In genomic region chr3:164620423-164620822, GRCh38 we compare ENCODE assay signal across 14 cellular contexts.
A peak's percentile ranks its signal among the peaks of the same experiment; 100 is the strongest.
DNase-seq lines count a peak whose midpoint lies in the region; ATAC-seq, FAIRE-seq and TF ChIP-seq lines count a peak whose summit lies in the region.
"Had no signal": no experiment of that assay in that cellular context is flagged by ENCODE, and none has a peak within 500 bp of the region (broad histone marks: within the 10 kb centered on the region; RNA-seq: fewer than 3 reads in every experiment).

No MANE protein-coding gene starts in this region.

- no peak overlapping the region for H3K4me3 ChIP-seq in SU-DHL-6 (ENCODE audit: insufficient read depth, low read length, poor library complexity, severe bottlenecking)
- H3K4me3 ChIP-seq: GM23338 had no signal

- no peak for TF ChIP-seq CTCF in SU-DHL-6 (IDR thresholded peaks at IDR 0.05; ENCODE audit: insufficient read depth, low read length, poor library complexity, severe bottlenecking)

- no peaks in the 10 kb centered on the region for H3K27me3 ChIP-seq in SU-DHL-6 (ENCODE audit: low read length)

- H3K79me2 ChIP-seq in SU-DHL-6 (ENCODE audit: insufficient read depth, low read length): no peaks in the 10 kb centered on the region

- H3K36me3 ChIP-seq in SU-DHL-6 (ENCODE audit: low read length): no peaks in the 10 kb centered on the region

- H3K27ac ChIP-seq in SU-DHL-6 (ENCODE audit: low read depth, low read length): no peak overlapping the region
- H3K27ac ChIP-seq: KMS-11 had no signal

- H2AFZ ChIP-seq in SU-DHL-6 (ENCODE audit: low read depth, low read length, severe bottlenecking): peak overlapping the region; percentile 57

- H3K9me2 ChIP-seq in SU-DHL-6 (replicated peaks; ENCODE audit: insufficient read depth, low read length): no peaks in the 10 kb centered on the region

- FAIRE-seq in GM19239 (lab: Jason Lieb, UNC): no peak
- FAIRE-seq: A204.1, GM12891 had no signal

- no peaks in the 10 kb centered on the region for H4K20me1 ChIP-seq in SU-DHL-6 (ENCODE audit: low read depth, low read length)

- H3K9ac ChIP-seq in SU-DHL-6 (ENCODE audit: low read length): no peak overlapping the region
- H3K9ac ChIP-seq: KMS-11 had no signal

- DNase-seq in EH (ENCODE audit: low read depth) (peak; percentile 5), LHCN-M2 (ENCODE audit: low read depth) (peak; percentile 1), GM19239 (ENCODE audit: insufficient read length, low spot score) (no peak), NCI-H446 (lab: John Stamatoyannopoulos, UW) (no peak)
- DNase-seq: CD8-positive, alpha-beta memory T cell; DMS53; H9 had no signal

- H3F3A ChIP-seq in SU-DHL-6 (ENCODE audit: insufficient read depth): no peaks in the 10 kb centered on the region

- H3K9me3 ChIP-seq in SU-DHL-6 (ENCODE audit: insufficient read depth, low read length): no peaks in the 10 kb centered on the region

- ATAC-seq in GM19455 (IDR thresholded peaks at IDR 0.05; ENCODE audit: unreplicated experiment) (no peak), GM21526 (IDR thresholded peaks at IDR 0.05; ENCODE audit: low FRiP score, unreplicated experiment) (no peak)
- ATAC-seq: GM23338 had no signal

- H3K4me2 ChIP-seq in SU-DHL-6 (ENCODE audit: low read depth, low read length, poor library complexity, severe bottlenecking): no peak overlapping the region
- H3K4me2 ChIP-seq: GM23338, KMS-11 had no signal

Comparison
In these comparisons a context has a peak if more than half of its experiments do, and no peak if none do; other contexts are left out.
1. DNase-seq: peak in EH (single experiment) and LHCN-M2 (single experiment); none in GM19239 (single experiment) and NCI-H446 (0 of 2).